In the genomic region with DNA sequence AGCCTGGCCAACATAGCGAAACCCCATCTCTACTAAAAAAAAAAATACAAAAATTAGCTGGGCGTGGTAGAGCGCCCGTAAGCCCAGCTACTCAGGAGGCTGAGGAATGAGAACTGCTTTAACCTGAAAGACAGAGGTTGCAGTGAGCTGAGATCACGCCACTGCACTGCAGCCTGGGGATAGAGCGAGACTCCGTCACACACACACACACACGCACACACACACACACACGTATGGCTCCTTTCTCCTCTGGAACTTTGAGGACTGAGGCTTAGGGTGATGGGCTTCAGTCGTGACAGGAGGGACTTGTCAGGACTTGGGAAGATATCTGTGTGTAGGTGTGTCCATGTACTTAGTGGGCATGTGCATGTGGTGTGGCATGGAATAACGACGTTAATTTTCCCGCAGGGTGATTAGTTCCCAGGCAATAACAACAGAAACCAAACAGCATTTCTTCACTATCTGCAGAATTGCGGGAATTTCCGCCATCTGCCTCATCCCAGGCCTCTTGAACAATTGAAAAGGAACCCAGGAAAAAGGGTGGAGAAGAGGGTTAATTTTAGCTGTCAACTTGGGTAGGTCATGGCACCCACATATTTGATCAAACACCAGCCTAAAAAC, we compare ENCODE assay signal across 19 cellular contexts.
"Had no signal": no experiment of that assay in that cellular context is flagged by ENCODE, and none has a peak within 500 bp of the region (broad histone marks: within the 10 kb centered on the region; RNA-seq: fewer than 3 reads in every experiment).

No MANE protein-coding gene starts in this region.

- DNase-seq: activated CD4-positive, alpha-beta T cell treated with anti-CD3 and anti-CD28 coated beads, Interleukin-2, amount 10 ng/mL, durations not matched to agents 7 days and 5 days; activated CD8-positive, alpha-beta memory T cell treated with anti-CD3 and anti-CD28 coated beads, Interleukin-2, amount 50 U/mL, for 4 hours; activated effector memory CD4-positive, alpha-beta T cell treated with Interleukin-2 at 50 U/mL for 16 hours; activated naive CD4-positive, alpha-beta T cell treated with anti-CD3 and anti-CD28 coated beads, Interleukin-2, amount 10 ng/mL, durations not matched to agents 7 days and 5 days; activated T-cell treated with anti-CD3 and anti-CD28 coated beads, Interleukin-2, amount 50 U/mL, for 4 hours; effector CD8-positive, alpha-beta T cell; hippocampal formation; kidney; right lobe of liver; spleen; stimulated activated CD4-positive, alpha-beta T cell treated with anti-CD3 and anti-CD28 coated beads, Interleukin-4, amount 100 ng/mL, for 4 hours; stimulated activated naive B cell treated with anti-CD40 and anti-IgM and Interleukin-4, amounts not matched to agents 10 μg/mL and 1 μg/mL and 100 μg/mL, for 72 hours; T-helper 1 cell; T-helper 9 cell had no signal

- H3K9ac ChIP-seq: parathyroid adenoma had no signal

- H3K9me3 ChIP-seq: neutrophil, right lobe of liver, spleen, thyroid gland had no signal

- H3K4me1 Mint-ChIP-seq: activated CD4-positive, alpha-beta T cell treated with anti-CD3 and anti-CD28 coated beads, Interleukin-2, amount 10 ng/mL, durations not matched to agents 7 days and 5 days; activated naive CD4-positive, alpha-beta T cell treated with anti-CD3 and anti-CD28 coated beads, Interleukin-2, amount 10 ng/mL, durations not matched to agents 7 days and 5 days; stimulated activated naive B cell treated with anti-CD40 and anti-IgM and Interleukin-4, amounts not matched to agents 10 μg/mL and 1 μg/mL and 100 μg/mL, for 72 hours had no signal

- FAIRE-seq: kidney had no signal

- H3K36me3 Mint-ChIP-seq: activated naive CD4-positive, alpha-beta T cell treated with anti-CD3 and anti-CD28 coated beads, Interleukin-2, amount 10 ng/mL, durations not matched to agents 7 days and 5 days; natural killer cell treated with Interleukin-12 subunit alpha and Interleukin-12 subunit beta and Interleukin-15 and Interleukin-18, amount 100 ng/mL, for 72 hours; stimulated activated naive B cell treated with anti-CD40 and anti-IgM and Interleukin-4, amounts not matched to agents 10 μg/mL and 1 μg/mL and 100 μg/mL, for 72 hours had no signal

- H3K27me3 ChIP-seq: right lobe of liver, thyroid gland had no signal

- H3K79me2 ChIP-seq: parathyroid adenoma had no signal

- H3K4me1 ChIP-seq: parathyroid adenoma, right lobe of liver, spleen had no signal

- H2AFZ ChIP-seq: parathyroid adenoma had no signal

- H3K27ac ChIP-seq: neutrophil, parathyroid adenoma, right lobe of liver, spleen had no signal

- H3K4me3 ChIP-seq: right lobe of liver, spleen, thyroid gland had no signal

- H3K36me3 ChIP-seq: neutrophil, right lobe of liver, spleen, thyroid gland had no signal

- H3K4me3 Mint-ChIP-seq: activated CD4-positive, alpha-beta T cell treated with anti-CD3 and anti-CD28 coated beads, Interleukin-2, amount 10 ng/mL, durations not matched to agents 7 days and 5 days; activated naive CD4-positive, alpha-beta T cell treated with anti-CD3 and anti-CD28 coated beads, Interleukin-2, amount 10 ng/mL, durations not matched to agents 7 days and 5 days; activated T-cell treated with anti-CD3 and anti-CD28 coated beads, Interleukin-2, amount 50 U/mL, for 4 hours; dendritic cell treated with granulocyte-macrophage colony-stimulating factor and Interleukin-4, amounts not matched to agents 40 ng/mL and 50 ng/mL, for 4 days; natural killer cell treated with Interleukin-12 subunit alpha and Interleukin-12 subunit beta and Interleukin-15 and Interleukin-18, amount 100 ng/mL, for 72 hours; stimulated activated naive B cell treated with anti-CD40 and anti-IgM and Interleukin-4, amounts not matched to agents 10 μg/mL and 1 μg/mL and 100 μg/mL, for 72 hours had no signal

- H3K27ac Mint-ChIP-seq: activated CD4-positive, alpha-beta T cell treated with anti-CD3 and anti-CD28 coated beads, Interleukin-2, amount 10 ng/mL, durations not matched to agents 7 days and 5 days; activated naive CD4-positive, alpha-beta T cell treated with anti-CD3 and anti-CD28 coated beads, Interleukin-2, amount 10 ng/mL, durations not matched to agents 7 days and 5 days; dendritic cell treated with granulocyte-macrophage colony-stimulating factor and Interleukin-4, amounts not matched to agents 40 ng/mL and 50 ng/mL, for 4 days; natural killer cell treated with Interleukin-12 subunit alpha and Interleukin-12 subunit beta and Interleukin-15 and Interleukin-18, amount 100 ng/mL, for 72 hours; stimulated activated naive B cell treated with anti-CD40 and anti-IgM and Interleukin-4, amounts not matched to agents 10 μg/mL and 1 μg/mL and 100 μg/mL, for 72 hours had no signal

- H3K9me3 Mint-ChIP-seq: activated CD4-positive, alpha-beta T cell treated with anti-CD3 and anti-CD28 coated beads, Interleukin-2, amount 10 ng/mL, durations not matched to agents 7 days and 5 days; activated naive CD4-positive, alpha-beta T cell treated with anti-CD3 and anti-CD28 coated beads, Interleukin-2, amount 10 ng/mL, durations not matched to agents 7 days and 5 days; activated T-cell treated with anti-CD3 and anti-CD28 coated beads, Interleukin-2, amount 50 U/mL, for 4 hours; dendritic cell treated with granulocyte-macrophage colony-stimulating factor and Interleukin-4, amounts not matched to agents 40 ng/mL and 50 ng/mL, for 4 days; natural killer cell treated with Interleukin-12 subunit alpha and Interleukin-12 subunit beta and Interleukin-15 and Interleukin-18, amount 100 ng/mL, for 72 hours; stimulated activated naive B cell treated with anti-CD40 and anti-IgM and Interleukin-4, amounts not matched to agents 10 μg/mL and 1 μg/mL and 100 μg/mL, for 72 hours had no signal
